8 cellular contexts compared by ENCODE assay signal in the genomic region with DNA sequence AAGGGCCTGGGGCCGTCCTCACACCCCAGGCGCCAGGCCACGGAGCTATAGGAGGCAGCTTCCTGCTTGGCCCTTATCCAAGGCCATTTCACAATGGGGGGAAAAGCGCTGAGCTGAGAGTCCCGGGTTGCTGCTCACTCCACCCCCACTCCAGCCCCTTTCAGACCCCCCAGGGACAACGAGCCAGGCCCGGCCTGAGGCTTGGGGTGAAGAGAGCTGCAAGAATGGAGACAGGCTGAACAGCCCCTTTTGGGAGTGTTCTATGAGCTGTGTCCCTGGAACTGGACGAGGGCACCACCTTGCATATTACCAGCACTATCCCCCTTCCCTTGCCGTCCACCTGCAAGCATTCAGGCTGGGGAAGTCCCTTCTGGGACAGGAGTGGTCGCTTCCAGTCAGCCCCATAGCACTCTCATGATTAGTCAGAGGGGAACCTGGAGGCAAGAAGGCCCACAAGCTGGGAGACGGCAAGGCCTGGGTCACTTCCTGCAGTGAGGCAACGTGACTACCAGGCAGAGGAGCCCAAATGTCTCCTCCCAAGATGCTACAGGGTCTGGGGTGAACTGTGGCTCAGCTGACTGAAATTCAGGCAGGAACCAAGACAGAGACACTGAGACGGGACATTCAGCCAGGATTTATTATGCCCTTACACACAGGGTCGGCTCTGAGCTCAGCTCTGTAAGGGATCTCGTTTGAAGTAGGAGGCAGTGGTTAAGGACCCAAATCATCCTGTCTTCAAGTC. TPM values are rescaled to one million over a fixed set of nuclear protein-coding genes. Genes with fewer than 3 reads are reported as not detected.
DNase-seq lines count a peak whose midpoint lies in the region; ATAC-seq and TF ChIP-seq lines count a peak whose summit lies in the region.

No MANE protein-coding gene starts in this region.

- no peak overlapping the region for H3K4me3 ChIP-seq in BLaER1
- H3K4me3 ChIP-seq in mammary epithelial cell (replicated peaks in 1 of 3; ENCODE audit: insufficient read depth in 1 of 3, low read depth in 2 of 3, low read length in 3 of 3) = no peak overlapping the region
- peak overlapping the region in 1 of 2 experiments; percentile 15 for H3K4me3 ChIP-seq in mesenchymal stem cell (ENCODE audit: insufficient read depth in 1 of 2, low read depth in 1 of 2, low read length in 2 of 2)
- no peak overlapping the region for H3K4me3 ChIP-seq in GM23338

- no peaks in the 10 kb centered on the region for H4K20me1 ChIP-seq in BLaER1
- H4K20me1 ChIP-seq in mammary epithelial cell (ENCODE audit: insufficient read depth, low read length) = no peaks in the 10 kb centered on the region
- no peaks in the 10 kb centered on the region for H4K20me1 ChIP-seq in GM23338 (replicated peaks; ENCODE audit: insufficient read depth)

- H3K9ac ChIP-seq in BLaER1 (peak overlapping the region; percentile 51; the same call in 1 of the 2 replicates), mammary epithelial cell (ENCODE audit: insufficient read depth, low read length) (no peak overlapping the region), mesenchymal stem cell (ENCODE audit: low read length) (no peak overlapping the region)

- H3K4me2 ChIP-seq in BLaER1 = peak overlapping the region; percentile 81
- peak overlapping the region; percentile 45 for H3K4me2 ChIP-seq in mammary epithelial cell (ENCODE audit: insufficient read depth, low read depth, low read length)
- no peak overlapping the region for H3K4me2 ChIP-seq in mesenchymal stem cell (ENCODE audit: low read length, poor library complexity, severe bottlenecking)
- H3K4me2 ChIP-seq in GM23338 = no peak overlapping the region

- H3K27me3 ChIP-seq in BLaER1 = no peaks in the 10 kb centered on the region
- H3K27me3 ChIP-seq in mammary epithelial cell (ENCODE audit: insufficient read depth, low read length) = no peaks in the 10 kb centered on the region
- no peaks in the 10 kb centered on the region for H3K27me3 ChIP-seq in mesenchymal stem cell (ENCODE audit: control insufficient read depth in 1 of 2, insufficient read depth in 1 of 2, low read length in 2 of 2)
- H3K27me3 ChIP-seq in GM23338 (ENCODE audit: insufficient read depth) = no peaks in the 10 kb centered on the region

- H3K14ac ChIP-seq in mesenchymal stem cell (ENCODE audit: low read length in 2 of 2) = peak overlapping the region in 1 of 2 experiments; percentile 85

- dilution Hi-C loops in mammary epithelial cell (cut with HindIII; ENCODE audit: low sequenced_read_pairs) = loop anchor here (5.0 kb wide), 3 partner anchors 55 to 225 kb away; no protein-coding TSS in a partner anchor

- H3K23ac ChIP-seq in mesenchymal stem cell (ENCODE audit: low read length in 2 of 2) = peak overlapping the region in 1 of 2 experiments; percentile 23

- H3K4ac ChIP-seq in mesenchymal stem cell (ENCODE audit: low read depth in 1 of 2, low read length in 2 of 2) = peak overlapping the region; percentile 7 to 42

- intact Hi-C loops in mammary epithelial cell (cut with micrococcal nuclease) = no loop called here

- peak overlapping the region; percentile 50 for H2BK120ac ChIP-seq in mesenchymal stem cell (ENCODE audit: low read depth, low read length)

- DNase-seq in GM19240 (ENCODE audit: insufficient read length, low spot score) = peak; percentile 71
- peak in 17 of 34 experiments; percentile 17 to 52 (median 32) for DNase-seq in T-cell
- peak; percentile 77 for DNase-seq in mammary epithelial cell
- DNase-seq in mesenchymal stem cell = peak; percentile 92
- DNase-seq in stimulated activated naive CD8-positive, alpha-beta T cell treated with anti-CD3 and anti-CD28 coated beads, Interleukin-15, amount 100 ng/mL, for 72 hours = peak; percentile 66 to 83
- DNase-seq in GM23338 (ENCODE audit: low spot score) = no peak

- peak overlapping the region; percentile 91 to 95 for H3K27ac Mint-ChIP-seq in T-cell
- peak overlapping the region; percentile 86 to 97 for H3K27ac Mint-ChIP-seq in stimulated activated naive CD8-positive, alpha-beta T cell treated with anti-CD3 and anti-CD28 coated beads, Interleukin-15, amount 100 ng/mL, for 72 hours
- H3K27ac Mint-ChIP-seq in GM23338 = no peak overlapping the region

- H3K4me1 Mint-ChIP-seq in T-cell (peaks cover 55 to 70% (median 67%) of the 10 kb centered on the region in 3 donors), GM23338 (peaks cover 46% of the 10 kb centered on the region)
- H3K4me1 Mint-ChIP-seq in stimulated activated naive CD8-positive, alpha-beta T cell treated with anti-CD3 and anti-CD28 coated beads, Interleukin-15, amount 100 ng/mL, for 72 hours = peaks cover 86% of the 10 kb centered on the region

- H3K27me3 Mint-ChIP-seq in T-cell = no peaks in the 10 kb centered on the region
- H3K27me3 Mint-ChIP-seq in stimulated activated naive CD8-positive, alpha-beta T cell treated with anti-CD3 and anti-CD28 coated beads, Interleukin-15, amount 100 ng/mL, for 72 hours = no peaks in the 10 kb centered on the region
- H3K27me3 Mint-ChIP-seq in GM23338 (ENCODE audit: insufficient read depth, low read depth, poor library complexity) = peaks cover 12% of the 10 kb centered on the region

- no peaks in the 10 kb centered on the region for H3K9me2 ChIP-seq in GM23338 (ENCODE audit: insufficient read depth)

- H3K9me3 Mint-ChIP-seq in T-cell = no peaks in the 10 kb centered on the region
- no peaks in the 10 kb centered on the region for H3K9me3 Mint-ChIP-seq in stimulated activated naive CD8-positive, alpha-beta T cell treated with anti-CD3 and anti-CD28 coated beads, Interleukin-15, amount 100 ng/mL, for 72 hours
- H3K9me3 Mint-ChIP-seq in GM23338 = no peaks in the 10 kb centered on the region; the same call in 2 of the 3 replicates

- in situ Hi-C loops in mammary epithelial cell (cut with MboI; ENCODE audit: low sequenced_read_pairs in 2 of 2) = loop anchor here (5.0 to 10.0 kb wide), 4 partner anchors 45 to 225 kb away; no protein-coding TSS in a partner anchor

- peak overlapping the region; percentile 55 for H2BK15ac ChIP-seq in mesenchymal stem cell (ENCODE audit: low read depth, poor library complexity, severe bottlenecking)

- H3K36me3 ChIP-seq in BLaER1 (no peaks in the 10 kb centered on the region), mammary epithelial cell (ENCODE audit: insufficient read depth, low read length) (no peaks in the 10 kb centered on the region), mesenchymal stem cell (ENCODE audit: control insufficient read depth in 1 of 2, insufficient read depth in 2 of 2, low read depth in 1 of 2, low read length in 2 of 2) (peaks cover 0 to 5% of the 10 kb centered on the region in 2 experiments), GM23338 (ENCODE audit: insufficient read depth) (no peaks in the 10 kb centered on the region)

- TF ChIP-seq CTCF in mammary epithelial cell (conservative IDR thresholded peaks at IDR 0.05 in 1 of 2, IDR thresholded peaks at IDR 0.05 in 1 of 2; ENCODE audit: extremely low read depth in 1 of 2, insufficient read depth in 1 of 2, low read depth in 1 of 2, low read length in 2 of 2) = no peak
- TF ChIP-seq CTCF in GM23338 (conservative IDR thresholded peaks at IDR 0.05; ENCODE audit: low read depth in 2 of 2) = no peak

- peak overlapping the region; percentile 4 for H2BK5ac ChIP-seq in mesenchymal stem cell (ENCODE audit: low read depth, low read length, poor library complexity, severe bottlenecking)

- H3K27ac ChIP-seq in BLaER1 (peak overlapping the region; percentile 76), mammary epithelial cell (ENCODE audit: insufficient read depth, low read depth, low read length) (peak overlapping the region; percentile 33), mesenchymal stem cell (ENCODE audit: low read length, poor library complexity, severe bottlenecking) (peak overlapping the region; percentile 81), GM23338 (ENCODE audit: low read depth) (no peak overlapping the region)

- no peak overlapping the region for H2AFZ ChIP-seq in mammary epithelial cell (ENCODE audit: low read depth, low read length)
- H2AFZ ChIP-seq in mesenchymal stem cell (ENCODE audit: low read depth, low read length) = no peak overlapping the region
- no peak overlapping the region for H2AFZ ChIP-seq in GM23338

- H3F3A ChIP-seq in GM23338 (replicated peaks; ENCODE audit: low read depth) = 0 out of 2 replicates have a peak, but pooled peaks cover 6% of the 10 kb centered on the region

- H3K79me1 ChIP-seq in mesenchymal stem cell (replicated peaks; ENCODE audit: low read length, poor library complexity, severe bottlenecking) = no peaks in the 10 kb centered on the region

- peak overlapping the region; percentile 76 for H4K91ac ChIP-seq in mesenchymal stem cell (ENCODE audit: low read length)

- CTCF ChIA-PET in T-cell (lab: Charles Lee) = interaction anchor here (0.5 to 3.3 kb wide), 10 partner anchors 9 to 232 kb away, joined by 3 to 22 read pairs (median 4); no protein-coding TSS in a partner anchor
- CTCF ChIA-PET in mammary epithelial cell (lab: Charles Lee; ENCODE audit: low non-redundant PET) = interaction anchor here (0.5 to 0.6 kb wide), 4 partner anchors 8 to 228 kb away, joined by 3 to 4 read pairs (median 3); no protein-coding TSS in a partner anchor

- H4K8ac ChIP-seq in mesenchymal stem cell (ENCODE audit: low read length) = peak overlapping the region; percentile 69

- H3K79me2 ChIP-seq in mammary epithelial cell (ENCODE audit: insufficient read depth, low read length) (no peaks in the 10 kb centered on the region), GM23338 (replicated peaks; ENCODE audit: insufficient read depth) (no peaks in the 10 kb centered on the region)

- POLR2A ChIA-PET in T-cell (lab: Charles Lee) = no interaction called here

- no TSS peak for BruUV-seq in mammary epithelial cell (replicated peaks; lab: Mats Ljungman, UMichigan)

- H3K4me1 ChIP-seq in BLaER1 (peaks cover 77% of the 10 kb centered on the region), mammary epithelial cell (ENCODE audit: insufficient read depth, low read length) (peaks cover 35% of the 10 kb centered on the region), mesenchymal stem cell (ENCODE audit: control insufficient read depth, insufficient read depth, low read depth, low read length) (peaks cover 46% of the 10 kb centered on the region), GM23338 (ENCODE audit: insufficient read depth) (peaks cover 13% of the 10 kb centered on the region)

- ATAC-seq in HG03469 (IDR thresholded peaks at IDR 0.05; ENCODE audit: unreplicated experiment) (peak; percentile 53), T-cell (replicated peaks in 1 of 4) (peak; percentile 38 to 62 (median 53)), GM23338 (no peak)
- ATAC-seq in stimulated activated naive CD8-positive, alpha-beta T cell treated with anti-CD3 and anti-CD28 coated beads, Interleukin-15, amount 100 ng/mL, for 72 hours = peak; percentile 84

- H3K18ac ChIP-seq in mesenchymal stem cell (ENCODE audit: low read depth in 1 of 2, low read length in 2 of 2) = peak overlapping the region; percentile 16 to 98

- peak overlapping the region; percentile 49 for H2AK5ac ChIP-seq in mesenchymal stem cell (ENCODE audit: low read length, severe bottlenecking)

- WGBS in mammary epithelial cell (ENCODE audit: low coverage, missing lambda C conversion rate) = 66% methylated on average over 11 of the region's 15 CpGs
- WGBS in mesenchymal stem cell = 14% methylated on average over 11 of the region's 15 CpGs

- peak overlapping the region; percentile 1 to 68 (median 55) for H3K4me3 Mint-ChIP-seq in T-cell
- peak overlapping the region; percentile 57 to 76 for H3K4me3 Mint-ChIP-seq in stimulated activated naive CD8-positive, alpha-beta T cell treated with anti-CD3 and anti-CD28 coated beads, Interleukin-15, amount 100 ng/mL, for 72 hours
- no peak overlapping the region for H3K4me3 Mint-ChIP-seq in GM23338

- H3K36me3 Mint-ChIP-seq in T-cell (no peaks in the 10 kb centered on the region), GM23338 (ENCODE audit: low read depth) (no peaks in the 10 kb centered on the region; the same call in 2 of the 3 replicates)

- H2BK12ac ChIP-seq in mesenchymal stem cell (ENCODE audit: low read length in 2 of 2) = peak overlapping the region; percentile 51 to 93

- H3K9me3 ChIP-seq in BLaER1 = no peaks in the 10 kb centered on the region
- no peaks in the 10 kb centered on the region for H3K9me3 ChIP-seq in mammary epithelial cell (replicated peaks; ENCODE audit: insufficient read depth, low read length)
- H3K9me3 ChIP-seq in mesenchymal stem cell (ENCODE audit: control insufficient read depth, low read length) = no peaks in the 10 kb centered on the region

RNA-seq across cellular contexts. Expression of a gene that starts 8.6 kb away (rescaled TPM):
- total RNA-seq in T-cell (100 to 1,000 TPM; 115 to 128 (median 119) TPM), mammary epithelial cell (100 to 1,000 TPM in 1 of 2 donors, 10 to 100 TPM in 1; 85.7 to 148 TPM)
- polyA plus RNA-seq in mammary epithelial cell (231 TPM), GM23338 (2016; fragmentation: Nextera tagmentation; extraction: Ambion mirVana) (1,410 and 1,412 TPM in 2 replicates)
- polyA minus RNA-seq in mammary epithelial cell = 50.4 TPM
- polyA plus RNA-seq in mesenchymal stem cell (2013, experiment 1 of 2) = 684 TPM
- polyA plus RNA-seq in mesenchymal stem cell (2013, experiment 2 of 2) = 720 TPM
- total RNA-seq in GM23338 (2014; rRNA removed; shearing (Covaris generic)) = 249 and 294 TPM in 2 replicates

Comparison
In these comparisons a context has a peak if more than half of its experiments do, and no peak if none do; other contexts are left out.
1. H3K4me2 ChIP-seq: peak in BLaER1 (single experiment) and mammary epithelial cell (single experiment); none in mesenchymal stem cell (single experiment) and GM23338 (single experiment).